In genomic region chr12:94266390-94266789, GRCh38 we compare ENCODE assay signal across 1 cellular context.
TF ChIP-seq lines count a peak whose summit lies in the region.

No MANE protein-coding gene starts in this region.

TF ChIP-seq in IMR-90, 13 proteins besides CTCF, POLR2A, EP300 and RAD21 (continued from another document):
- TF ChIP-seq ELK1 (IDR thresholded peaks at IDR 0.05; ENCODE audit: borderline replicate concordance, low read depth, low read length) (no peak), RFX5 (IDR thresholded peaks at IDR 0.05; ENCODE audit: low read depth, low read length) (no peak), BHLHE40 (IDR thresholded peaks at IDR 0.05; ENCODE audit: low read depth, low read length) (no peak), RCOR1 (IDR thresholded peaks at IDR 0.05; ENCODE audit: insufficient replicate concordance, low read length) (no peak), NFE2L2 (IDR thresholded peaks at IDR 0.05; ENCODE audit: low read depth, low read length) (no peak), SMC3 (IDR thresholded peaks at IDR 0.05; ENCODE audit: low read depth, low read length) (no peak), CEBPB (IDR thresholded peaks at IDR 0.05; ENCODE audit: low read depth, low read length) (no peak), MXI1 (IDR thresholded peaks at IDR 0.05; ENCODE audit: borderline replicate concordance, low read depth, low read length) (no peak)
